Comparison of ENCODE assay signal across 1 cellular context in the genomic region with DNA sequence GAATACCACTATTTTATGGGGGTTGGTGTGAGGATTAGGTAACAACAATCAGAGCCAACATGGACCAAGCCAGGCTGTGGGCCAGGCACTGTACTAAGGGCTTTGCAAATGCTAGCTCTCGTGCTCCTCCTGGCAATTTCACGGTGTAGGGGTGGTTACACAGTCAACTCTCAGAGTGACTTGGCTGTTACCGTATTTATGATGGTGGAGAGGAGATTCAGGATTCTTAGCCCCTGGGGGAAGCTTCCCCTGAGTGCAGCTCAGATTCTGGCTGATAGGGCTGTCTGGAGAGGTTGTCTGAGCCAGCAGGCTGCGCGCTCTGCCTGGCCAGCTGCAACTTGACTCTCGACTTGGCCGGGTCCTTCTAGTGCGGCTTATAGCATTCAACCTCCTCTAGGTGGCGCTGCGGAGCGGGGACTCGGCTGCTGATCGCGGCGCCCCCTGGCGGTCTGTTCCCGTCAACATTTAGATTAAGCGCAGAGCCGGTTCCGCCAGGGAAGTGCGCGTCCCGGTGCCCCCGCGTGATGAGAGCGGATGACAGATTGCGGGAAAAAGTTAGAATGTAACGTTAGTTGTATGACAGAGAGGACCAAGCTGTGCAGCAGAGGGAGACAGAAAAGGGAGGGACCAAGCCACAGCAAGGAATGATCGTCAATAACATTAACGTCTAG.
A peak's percentile ranks its signal among the peaks of the same experiment; 100 is the strongest.
TF ChIP-seq lines count a peak whose summit lies in the region.

No MANE protein-coding gene starts in this region.

TF ChIP-seq in GM12878, 131 proteins besides CTCF, POLR2A, EP300 and RAD21 (continued from another document):
- TF ChIP-seq MLLT1 (IDR thresholded peaks at IDR 0.05) (peak; percentile 75), SPI1 (IDR thresholded peaks at IDR 0.05; ENCODE audit: borderline replicate concordance, insufficient read depth, low read depth, low read length) (peak; percentile 43; the same call in 1 of the 2 replicates), MEF2B (IDR thresholded peaks at IDR 0.05; ENCODE audit: partially characterized antibody, poor library complexity, severe bottlenecking) (no peak), TARDBP (IDR thresholded peaks at IDR 0.05; ENCODE audit: borderline replicate concordance) (no peak), ETV6 (conservative IDR thresholded peaks at IDR 0.05 in 1 of 2, IDR thresholded peaks at IDR 0.05 in 1 of 2; ENCODE audit: borderline replicate concordance in 1 of 2, low read depth in 1 of 2) (no peak), YBX1 (IDR thresholded peaks at IDR 0.05) (no peak), PAX8 (IDR thresholded peaks at IDR 0.05) (no peak), SP1 (IDR thresholded peaks at IDR 0.05; ENCODE audit: low read depth, low read length) (peak; percentile 38), EGR1 (IDR thresholded peaks at IDR 0.05; ENCODE audit: borderline replicate concordance in 1 of 2, low read depth in 2 of 2, low read length in 2 of 2) (peak in 1 of 2 experiments; percentile 31; a peak in 1 of 3 replicates), RELA (IDR thresholded peaks at IDR 0.05; ENCODE audit: borderline replicate concordance, partially characterized antibody) (peak; percentile 62), ZNF217 (IDR thresholded peaks at IDR 0.05) (no peak), MTA3 (IDR thresholded peaks at IDR 0.05; ENCODE audit: borderline replicate concordance, low read length) (no peak), RB1 (IDR thresholded peaks at IDR 0.05; ENCODE audit: borderline replicate concordance) (peak; percentile 63; the same call in 1 of the 2 replicates), SRF (IDR thresholded peaks at IDR 0.05; ENCODE audit: low read depth in 2 of 2, low read length in 2 of 2) (no peak), NR2F1 (conservative IDR thresholded peaks at IDR 0.05) (0 out of 2 replicates have a peak, but pooled peaks have one; percentile 15), ZNF274 (IDR thresholded peaks at IDR 0.05; ENCODE audit: insufficient read depth, insufficient read length) (no peak), STAT1 (conservative IDR thresholded peaks at IDR 0.05) (no peak), HDAC2 (IDR thresholded peaks at IDR 0.05) (no peak), IRF4 (IDR thresholded peaks at IDR 0.05; ENCODE audit: low read depth, low read length) (peak; percentile 27; the same call in 1 of the 2 replicates), USF1 (IDR thresholded peaks at IDR 0.05; ENCODE audit: borderline replicate concordance, extremely low read length, insufficient read depth, low read depth, low read length) (no peak), NBN (IDR thresholded peaks at IDR 0.05) (peak; percentile 90), FOXM1 (IDR thresholded peaks at IDR 0.05; ENCODE audit: low read depth, low read length) (peak; percentile 69; the same call in 1 of the 2 replicates), SREBF2 (IDR thresholded peaks at IDR 0.05; ENCODE audit: low read length) (no peak), MYB (IDR thresholded peaks at IDR 0.05; ENCODE audit: borderline replicate concordance, low read depth, low read length) (no peak), TBL1XR1 (IDR thresholded peaks at IDR 0.05; ENCODE audit: low read depth, low read length) (0 out of 2 replicates have a peak, but pooled peaks have one; percentile 43), POLR2AphosphoS5 (IDR thresholded peaks at IDR 0.05; ENCODE audit: low read length) (no peak), CBX3 (IDR thresholded peaks at IDR 0.05; ENCODE audit: borderline replicate concordance, low read depth) (no peak), CUX1 (IDR thresholded peaks at IDR 0.05; ENCODE audit: insufficient replicate concordance, low read depth, low read length) (no peak)
- TF ChIP-seq, protein P1, sequence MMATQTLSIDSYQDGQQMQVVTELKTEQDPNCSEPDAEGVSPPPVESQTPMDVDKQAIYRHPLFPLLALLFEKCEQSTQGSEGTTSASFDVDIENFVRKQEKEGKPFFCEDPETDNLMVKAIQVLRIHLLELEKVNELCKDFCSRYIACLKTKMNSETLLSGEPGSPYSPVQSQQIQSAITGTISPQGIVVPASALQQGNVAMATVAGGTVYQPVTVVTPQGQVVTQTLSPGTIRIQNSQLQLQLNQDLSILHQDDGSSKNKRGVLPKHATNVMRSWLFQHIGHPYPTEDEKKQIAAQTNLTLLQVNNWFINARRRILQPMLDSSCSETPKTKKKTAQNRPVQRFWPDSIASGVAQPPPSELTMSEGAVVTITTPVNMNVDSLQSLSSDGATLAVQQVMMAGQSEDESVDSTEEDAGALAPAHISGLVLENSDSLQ (IDR thresholded peaks at IDR 0.05), result peak; percentile 81
- TF ChIP-seq, protein P2, sequence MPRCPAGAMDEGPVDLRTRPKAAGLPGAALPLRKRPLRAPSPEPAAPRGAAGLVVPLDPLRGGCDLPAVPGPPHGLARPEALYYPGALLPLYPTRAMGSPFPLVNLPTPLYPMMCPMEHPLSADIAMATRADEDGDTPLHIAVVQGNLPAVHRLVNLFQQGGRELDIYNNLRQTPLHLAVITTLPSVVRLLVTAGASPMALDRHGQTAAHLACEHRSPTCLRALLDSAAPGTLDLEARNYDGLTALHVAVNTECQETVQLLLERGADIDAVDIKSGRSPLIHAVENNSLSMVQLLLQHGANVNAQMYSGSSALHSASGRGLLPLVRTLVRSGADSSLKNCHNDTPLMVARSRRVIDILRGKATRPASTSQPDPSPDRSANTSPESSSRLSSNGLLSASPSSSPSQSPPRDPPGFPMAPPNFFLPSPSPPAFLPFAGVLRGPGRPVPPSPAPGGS (IDR thresholded peaks at IDR 0.05; ENCODE audit: borderline replicate concordance, insufficient read depth, low read depth, low read length, poor library complexity, severe bottlenecking), result no peak
